ENCODE assay signal across 1 cellular context in the genomic region with DNA sequence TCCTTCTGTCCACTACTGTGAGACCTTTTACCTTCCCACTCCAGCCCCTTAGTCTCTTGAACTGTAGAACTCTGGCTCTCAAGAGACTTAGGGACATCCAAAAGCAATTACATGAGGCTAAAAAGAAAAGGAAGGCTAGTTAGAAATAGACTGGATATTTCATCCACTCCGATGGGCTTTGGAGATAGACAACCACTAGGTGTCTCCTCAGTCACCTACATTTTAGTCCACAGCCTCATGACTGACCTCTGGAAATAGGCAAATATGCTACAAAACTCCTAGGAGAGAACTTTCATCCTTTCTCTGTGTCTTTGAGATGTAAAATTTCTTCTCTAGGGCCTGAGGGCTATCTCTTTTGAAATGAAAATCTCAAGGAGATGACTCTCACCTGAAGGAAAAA.
TF ChIP-seq lines count a peak whose summit lies in the region.

No MANE protein-coding gene starts in this region.

TF ChIP-seq in SK-N-SH treated with all-trans-retinoic acid at 6 μM for 48 hours, 23 proteins besides CTCF, POLR2A, EP300 and RAD21 (continued from another document):
- TF ChIP-seq, protein P1, sequence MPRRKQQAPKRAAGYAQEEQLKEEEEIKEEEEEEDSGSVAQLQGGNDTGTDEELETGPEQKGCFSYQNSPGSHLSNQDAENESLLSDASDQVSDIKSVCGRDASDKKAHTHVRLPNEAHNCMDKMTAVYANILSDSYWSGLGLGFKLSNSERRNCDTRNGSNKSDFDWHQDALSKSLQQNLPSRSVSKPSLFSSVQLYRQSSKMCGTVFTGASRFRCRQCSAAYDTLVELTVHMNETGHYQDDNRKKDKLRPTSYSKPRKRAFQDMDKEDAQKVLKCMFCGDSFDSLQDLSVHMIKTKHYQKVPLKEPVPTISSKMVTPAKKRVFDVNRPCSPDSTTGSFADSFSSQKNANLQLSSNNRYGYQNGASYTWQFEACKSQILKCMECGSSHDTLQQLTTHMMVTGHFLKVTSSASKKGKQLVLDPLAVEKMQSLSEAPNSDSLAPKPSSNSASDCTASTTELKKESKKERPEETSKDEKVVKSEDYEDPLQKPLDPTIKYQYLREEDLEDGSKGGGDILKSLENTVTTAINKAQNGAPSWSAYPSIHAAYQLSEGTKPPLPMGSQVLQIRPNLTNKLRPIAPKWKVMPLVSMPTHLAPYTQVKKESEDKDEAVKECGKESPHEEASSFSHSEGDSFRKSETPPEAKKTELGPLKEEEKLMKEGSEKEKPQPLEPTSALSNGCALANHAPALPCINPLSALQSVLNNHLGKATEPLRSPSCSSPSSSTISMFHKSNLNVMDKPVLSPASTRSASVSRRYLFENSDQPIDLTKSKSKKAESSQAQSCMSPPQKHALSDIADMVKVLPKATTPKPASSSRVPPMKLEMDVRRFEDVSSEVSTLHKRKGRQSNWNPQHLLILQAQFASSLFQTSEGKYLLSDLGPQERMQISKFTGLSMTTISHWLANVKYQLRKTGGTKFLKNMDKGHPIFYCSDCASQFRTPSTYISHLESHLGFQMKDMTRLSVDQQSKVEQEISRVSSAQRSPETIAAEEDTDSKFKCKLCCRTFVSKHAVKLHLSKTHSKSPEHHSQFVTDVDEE (CRISPR knock-in tag; IDR thresholded peaks at IDR 0.05) = no peak
